1 cellular context compared by ENCODE assay signal in the genomic region with DNA sequence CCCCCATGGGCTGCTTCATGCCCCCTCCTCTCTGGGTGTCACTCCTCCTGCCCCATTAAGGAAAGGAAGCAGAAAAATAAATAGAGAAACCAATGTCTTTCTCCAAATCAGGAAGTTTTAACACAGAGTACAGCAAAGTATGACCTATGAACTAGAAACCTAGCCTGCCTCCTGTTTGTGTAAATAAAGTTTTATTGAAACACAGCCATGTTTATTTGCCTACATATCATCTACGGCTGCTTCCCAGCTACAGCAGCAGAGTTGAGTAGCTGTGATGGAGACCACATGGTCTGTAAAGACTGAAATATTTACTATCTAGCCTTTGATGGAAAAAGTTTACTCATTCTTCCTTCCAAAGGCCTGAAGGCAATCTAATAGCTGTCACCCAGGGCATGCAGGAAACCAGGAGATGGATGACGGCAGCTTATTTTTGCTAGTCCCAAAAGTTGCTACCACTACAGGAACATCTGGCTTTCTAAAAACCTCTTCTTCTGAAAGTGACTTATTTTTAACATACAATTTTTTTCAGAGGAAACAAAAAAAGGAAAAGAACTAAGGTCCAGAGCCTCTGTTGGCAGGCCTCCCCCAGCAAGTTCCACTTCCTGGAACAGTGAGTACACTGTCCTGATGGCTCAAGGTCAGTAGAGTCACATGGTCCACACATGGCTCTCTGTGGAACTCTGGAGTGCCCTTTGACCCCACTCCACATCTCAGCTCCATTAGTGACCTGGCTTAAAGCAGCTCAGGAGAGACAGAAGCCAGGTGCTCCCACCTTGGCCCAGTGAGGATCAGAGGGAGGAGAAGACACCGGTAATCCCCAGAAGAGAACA.
TF ChIP-seq lines count a peak whose summit lies in the region.

No MANE protein-coding gene starts in this region.

TF ChIP-seq in HepG2, 621 proteins besides CTCF, POLR2A, EP300 and RAD21 (continued from another document and continues in another):
- TF ChIP-seq, protein P1, sequence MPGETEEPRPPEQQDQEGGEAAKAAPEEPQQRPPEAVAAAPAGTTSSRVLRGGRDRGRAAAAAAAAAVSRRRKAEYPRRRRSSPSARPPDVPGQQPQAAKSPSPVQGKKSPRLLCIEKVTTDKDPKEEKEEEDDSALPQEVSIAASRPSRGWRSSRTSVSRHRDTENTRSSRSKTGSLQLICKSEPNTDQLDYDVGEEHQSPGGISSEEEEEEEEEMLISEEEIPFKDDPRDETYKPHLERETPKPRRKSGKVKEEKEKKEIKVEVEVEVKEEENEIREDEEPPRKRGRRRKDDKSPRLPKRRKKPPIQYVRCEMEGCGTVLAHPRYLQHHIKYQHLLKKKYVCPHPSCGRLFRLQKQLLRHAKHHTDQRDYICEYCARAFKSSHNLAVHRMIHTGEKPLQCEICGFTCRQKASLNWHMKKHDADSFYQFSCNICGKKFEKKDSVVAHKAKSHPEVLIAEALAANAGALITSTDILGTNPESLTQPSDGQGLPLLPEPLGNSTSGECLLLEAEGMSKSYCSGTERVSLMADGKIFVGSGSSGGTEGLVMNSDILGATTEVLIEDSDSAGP (CRISPR knock-in tag; IDR thresholded peaks at IDR 0.05; ENCODE audit: borderline replicate concordance) = no peak
- TF ChIP-seq ZBTB42 (CRISPR knock-in tag; IDR thresholded peaks at IDR 0.05) (no peak), THAP11 (CRISPR knock-in tag; IDR thresholded peaks at IDR 0.05) (0 out of 2 replicates have a peak, but pooled peaks have one; percentile 33), REL (CRISPR knock-in tag; conservative IDR thresholded peaks at IDR 0.05) (no peak), FOXP1 (IDR thresholded peaks at IDR 0.05) (no peak), FOXP1 (CRISPR knock-in tag; IDR thresholded peaks at IDR 0.05) (0 out of 2 replicates have a peak, but pooled peaks have one; percentile 9), ZNF232 (CRISPR knock-in tag; IDR thresholded peaks at IDR 0.05; ENCODE audit: borderline replicate concordance) (no peak), HES4 (CRISPR knock-in tag; IDR thresholded peaks at IDR 0.05; ENCODE audit: borderline replicate concordance) (no peak), ARNTL (CRISPR knock-in tag; IDR thresholded peaks at IDR 0.05) (peak; percentile 47; the same call in 1 of the 2 replicates), ZFP1 (CRISPR knock-in tag; IDR thresholded peaks at IDR 0.05) (no peak), RELA (CRISPR knock-in tag; IDR thresholded peaks at IDR 0.05) (no peak), ZBTB7A (CRISPR knock-in tag; IDR thresholded peaks at IDR 0.05) (no peak), SAP130 (CRISPR knock-in tag; IDR thresholded peaks at IDR 0.05; ENCODE audit: low read depth) (0 out of 2 replicates have a peak, but pooled peaks have one; percentile 37), NR2C2 (CRISPR knock-in tag; IDR thresholded peaks at IDR 0.05; ENCODE audit: borderline replicate concordance) (peak; percentile 86), HNRNPL (IDR thresholded peaks at IDR 0.05; ENCODE audit: low read depth, low read length) (no peak), ZBTB7B (CRISPR knock-in tag; IDR thresholded peaks at IDR 0.05) (no peak), MAFG (CRISPR knock-in tag; IDR thresholded peaks at IDR 0.05) (no peak), FOXK2 (IDR thresholded peaks at IDR 0.05) (no peak), EED (CRISPR knock-in tag; IDR thresholded peaks at IDR 0.05) (no peak), ZNF841 (CRISPR knock-in tag; IDR thresholded peaks at IDR 0.05; ENCODE audit: borderline replicate concordance) (no peak), ZNF205 (CRISPR knock-in tag; IDR thresholded peaks at IDR 0.05) (no peak), MXI1 (IDR thresholded peaks at IDR 0.05; ENCODE audit: borderline replicate concordance, low read depth, low read length) (peak; percentile 28; the same call in 1 of the 3 replicates), PCBP1 (IDR thresholded peaks at IDR 0.05; ENCODE audit: borderline replicate concordance, low read depth, low read length) (no peak), PRMT3 (CRISPR knock-in tag; IDR thresholded peaks at IDR 0.05; ENCODE audit: borderline replicate concordance, low read depth) (no peak), CBX2 (IDR thresholded peaks at IDR 0.05; ENCODE audit: low read depth, low read length) (no peak), CBX2 (CRISPR knock-in tag; IDR thresholded peaks at IDR 0.05; ENCODE audit: low read depth) (no peak), ZNF451 (CRISPR knock-in tag; IDR thresholded peaks at IDR 0.05) (no peak), MYC (CRISPR knock-in tag; IDR thresholded peaks at IDR 0.05; ENCODE audit: borderline replicate concordance) (0 out of 2 replicates have a peak, but pooled peaks have one; percentile 49), SPEN (CRISPR knock-in tag; IDR thresholded peaks at IDR 0.05; ENCODE audit: low read depth) (no peak), SKI (IDR thresholded peaks at IDR 0.05; ENCODE audit: partially characterized antibody) (no peak), TEAD3 (CRISPR knock-in tag; optimal IDR thresholded peaks at IDR 0.05; ENCODE audit: borderline replicate concordance) (no peak), CENPX (CRISPR knock-in tag; IDR thresholded peaks at IDR 0.05) (no peak), U2AF1 (optimal IDR thresholded peaks at IDR 0.05; ENCODE audit: low read depth, low read length) (no peak), ZBTB1 (CRISPR knock-in tag; IDR thresholded peaks at IDR 0.05; ENCODE audit: borderline replicate concordance) (no peak), ZNF124 (CRISPR knock-in tag; IDR thresholded peaks at IDR 0.05) (no peak), PHB2 (IDR thresholded peaks at IDR 0.05; ENCODE audit: partially characterized antibody) (no peak), MAF1 (CRISPR knock-in tag; IDR thresholded peaks at IDR 0.05; ENCODE audit: borderline replicate concordance) (no peak), ZNF331 (CRISPR knock-in tag; IDR thresholded peaks at IDR 0.05) (peak; percentile 46; the same call in 1 of the 2 replicates), GATAD2A (CRISPR knock-in tag; IDR thresholded peaks at IDR 0.05) (no peak), FOXJ3 (CRISPR knock-in tag; IDR thresholded peaks at IDR 0.05; ENCODE audit: borderline replicate concordance) (no peak), RBAK (CRISPR knock-in tag; IDR thresholded peaks at IDR 0.05) (no peak), ZNF567 (CRISPR knock-in tag; IDR thresholded peaks at IDR 0.05; ENCODE audit: borderline replicate concordance) (no peak)
- TF ChIP-seq, protein P2, sequence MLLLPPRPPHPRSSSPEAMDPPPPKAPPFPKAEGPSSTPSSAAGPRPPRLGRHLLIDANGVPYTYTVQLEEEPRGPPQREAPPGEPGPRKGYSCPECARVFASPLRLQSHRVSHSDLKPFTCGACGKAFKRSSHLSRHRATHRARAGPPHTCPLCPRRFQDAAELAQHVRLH (CRISPR knock-in tag; IDR thresholded peaks at IDR 0.05; ENCODE audit: borderline replicate concordance, low read depth) = no peak
- TF ChIP-seq, protein P3, sequence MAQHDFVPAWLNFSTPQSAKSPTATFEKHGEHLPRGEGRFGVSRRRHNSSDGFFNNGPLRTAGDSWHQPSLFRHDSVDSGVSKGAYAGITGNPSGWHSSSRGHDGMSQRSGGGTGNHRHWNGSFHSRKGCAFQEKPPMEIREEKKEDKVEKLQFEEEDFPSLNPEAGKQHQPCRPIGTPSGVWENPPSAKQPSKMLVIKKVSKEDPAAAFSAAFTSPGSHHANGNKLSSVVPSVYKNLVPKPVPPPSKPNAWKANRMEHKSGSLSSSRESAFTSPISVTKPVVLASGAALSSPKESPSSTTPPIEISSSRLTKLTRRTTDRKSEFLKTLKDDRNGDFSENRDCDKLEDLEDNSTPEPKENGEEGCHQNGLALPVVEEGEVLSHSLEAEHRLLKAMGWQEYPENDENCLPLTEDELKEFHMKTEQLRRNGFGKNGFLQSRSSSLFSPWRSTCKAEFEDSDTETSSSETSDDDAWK (CRISPR knock-in tag; IDR thresholded peaks at IDR 0.05) = no peak
- TF ChIP-seq, protein P4, sequence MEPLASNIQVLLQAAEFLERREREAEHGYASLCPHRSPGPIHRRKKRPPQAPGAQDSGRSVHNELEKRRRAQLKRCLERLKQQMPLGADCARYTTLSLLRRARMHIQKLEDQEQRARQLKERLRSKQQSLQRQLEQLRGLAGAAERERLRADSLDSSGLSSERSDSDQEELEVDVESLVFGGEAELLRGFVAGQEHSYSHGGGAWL (CRISPR knock-in tag; IDR thresholded peaks at IDR 0.05) = no peak
- TF ChIP-seq, protein P5, sequence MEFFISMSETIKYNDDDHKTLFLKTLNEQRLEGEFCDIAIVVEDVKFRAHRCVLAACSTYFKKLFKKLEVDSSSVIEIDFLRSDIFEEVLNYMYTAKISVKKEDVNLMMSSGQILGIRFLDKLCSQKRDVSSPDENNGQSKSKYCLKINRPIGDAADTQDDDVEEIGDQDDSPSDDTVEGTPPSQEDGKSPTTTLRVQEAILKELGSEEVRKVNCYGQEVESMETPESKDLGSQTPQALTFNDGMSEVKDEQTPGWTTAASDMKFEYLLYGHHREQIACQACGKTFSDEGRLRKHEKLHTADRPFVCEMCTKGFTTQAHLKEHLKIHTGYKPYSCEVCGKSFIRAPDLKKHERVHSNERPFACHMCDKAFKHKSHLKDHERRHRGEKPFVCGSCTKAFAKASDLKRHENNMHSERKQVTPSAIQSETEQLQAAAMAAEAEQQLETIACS (CRISPR knock-in tag; IDR thresholded peaks at IDR 0.05) = no peak
- TF ChIP-seq, protein P6, sequence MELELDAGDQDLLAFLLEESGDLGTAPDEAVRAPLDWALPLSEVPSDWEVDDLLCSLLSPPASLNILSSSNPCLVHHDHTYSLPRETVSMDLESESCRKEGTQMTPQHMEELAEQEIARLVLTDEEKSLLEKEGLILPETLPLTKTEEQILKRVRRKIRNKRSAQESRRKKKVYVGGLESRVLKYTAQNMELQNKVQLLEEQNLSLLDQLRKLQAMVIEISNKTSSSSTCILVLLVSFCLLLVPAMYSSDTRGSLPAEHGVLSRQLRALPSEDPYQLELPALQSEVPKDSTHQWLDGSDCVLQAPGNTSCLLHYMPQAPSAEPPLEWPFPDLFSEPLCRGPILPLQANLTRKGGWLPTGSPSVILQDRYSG (CRISPR knock-in tag; IDR thresholded peaks at IDR 0.05) = no peak
- TF ChIP-seq, protein P7, sequence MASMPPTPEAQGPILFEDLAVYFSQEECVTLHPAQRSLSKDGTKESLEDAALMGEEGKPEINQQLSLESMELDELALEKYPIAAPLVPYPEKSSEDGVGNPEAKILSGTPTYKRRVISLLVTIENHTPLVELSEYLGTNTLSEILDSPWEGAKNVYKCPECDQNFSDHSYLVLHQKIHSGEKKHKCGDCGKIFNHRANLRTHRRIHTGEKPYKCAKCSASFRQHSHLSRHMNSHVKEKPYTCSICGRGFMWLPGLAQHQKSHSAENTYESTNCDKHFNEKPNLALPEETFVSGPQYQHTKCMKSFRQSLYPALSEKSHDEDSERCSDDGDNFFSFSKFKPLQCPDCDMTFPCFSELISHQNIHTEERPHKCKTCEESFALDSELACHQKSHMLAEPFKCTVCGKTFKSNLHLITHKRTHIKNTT (CRISPR knock-in tag; IDR thresholded peaks at IDR 0.05) = no peak
- TF ChIP-seq, protein P8, sequence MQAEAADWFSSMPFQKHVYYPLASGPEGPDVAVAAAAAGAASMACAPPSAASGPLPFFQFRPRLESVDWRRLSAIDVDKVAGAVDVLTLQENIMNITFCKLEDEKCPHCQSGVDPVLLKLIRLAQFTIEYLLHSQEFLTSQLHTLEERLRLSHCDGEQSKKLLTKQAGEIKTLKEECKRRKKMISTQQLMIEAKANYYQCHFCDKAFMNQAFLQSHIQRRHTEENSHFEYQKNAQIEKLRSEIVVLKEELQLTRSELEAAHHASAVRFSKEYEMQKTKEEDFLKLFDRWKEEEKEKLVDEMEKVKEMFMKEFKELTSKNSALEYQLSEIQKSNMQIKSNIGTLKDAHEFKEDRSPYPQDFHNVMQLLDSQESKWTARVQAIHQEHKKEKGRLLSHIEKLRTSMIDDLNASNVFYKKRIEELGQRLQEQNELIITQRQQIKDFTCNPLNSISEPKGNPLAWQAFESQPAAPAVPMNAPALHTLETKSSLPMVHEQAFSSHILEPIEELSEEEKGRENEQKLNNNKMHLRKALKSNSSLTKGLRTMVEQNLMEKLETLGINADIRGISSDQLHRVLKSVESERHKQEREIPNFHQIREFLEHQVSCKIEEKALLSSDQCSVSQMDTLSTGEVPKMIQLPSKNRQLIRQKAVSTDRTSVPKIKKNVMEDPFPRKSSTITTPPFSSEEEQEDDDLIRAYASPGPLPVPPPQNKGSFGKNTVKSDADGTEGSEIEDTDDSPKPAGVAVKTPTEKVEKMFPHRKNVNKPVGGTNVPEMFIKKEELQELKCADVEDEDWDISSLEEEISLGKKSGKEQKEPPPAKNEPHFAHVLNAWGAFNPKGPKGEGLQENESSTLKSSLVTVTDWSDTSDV (CRISPR knock-in tag; IDR thresholded peaks at IDR 0.05) = no peak
- TF ChIP-seq, protein P9, sequence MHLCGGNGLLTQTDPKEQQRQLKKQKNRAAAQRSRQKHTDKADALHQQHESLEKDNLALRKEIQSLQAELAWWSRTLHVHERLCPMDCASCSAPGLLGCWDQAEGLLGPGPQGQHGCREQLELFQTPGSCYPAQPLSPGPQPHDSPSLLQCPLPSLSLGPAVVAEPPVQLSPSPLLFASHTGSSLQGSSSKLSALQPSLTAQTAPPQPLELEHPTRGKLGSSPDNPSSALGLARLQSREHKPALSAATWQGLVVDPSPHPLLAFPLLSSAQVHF (CRISPR knock-in tag; IDR thresholded peaks at IDR 0.05) = no peak
- TF ChIP-seq, protein P10, sequence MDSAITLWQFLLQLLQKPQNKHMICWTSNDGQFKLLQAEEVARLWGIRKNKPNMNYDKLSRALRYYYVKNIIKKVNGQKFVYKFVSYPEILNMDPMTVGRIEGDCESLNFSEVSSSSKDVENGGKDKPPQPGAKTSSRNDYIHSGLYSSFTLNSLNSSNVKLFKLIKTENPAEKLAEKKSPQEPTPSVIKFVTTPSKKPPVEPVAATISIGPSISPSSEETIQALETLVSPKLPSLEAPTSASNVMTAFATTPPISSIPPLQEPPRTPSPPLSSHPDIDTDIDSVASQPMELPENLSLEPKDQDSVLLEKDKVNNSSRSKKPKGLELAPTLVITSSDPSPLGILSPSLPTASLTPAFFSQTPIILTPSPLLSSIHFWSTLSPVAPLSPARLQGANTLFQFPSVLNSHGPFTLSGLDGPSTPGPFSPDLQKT (CRISPR knock-in tag; IDR thresholded peaks at IDR 0.05; ENCODE audit: borderline replicate concordance) = no peak
- TF ChIP-seq, protein P11, sequence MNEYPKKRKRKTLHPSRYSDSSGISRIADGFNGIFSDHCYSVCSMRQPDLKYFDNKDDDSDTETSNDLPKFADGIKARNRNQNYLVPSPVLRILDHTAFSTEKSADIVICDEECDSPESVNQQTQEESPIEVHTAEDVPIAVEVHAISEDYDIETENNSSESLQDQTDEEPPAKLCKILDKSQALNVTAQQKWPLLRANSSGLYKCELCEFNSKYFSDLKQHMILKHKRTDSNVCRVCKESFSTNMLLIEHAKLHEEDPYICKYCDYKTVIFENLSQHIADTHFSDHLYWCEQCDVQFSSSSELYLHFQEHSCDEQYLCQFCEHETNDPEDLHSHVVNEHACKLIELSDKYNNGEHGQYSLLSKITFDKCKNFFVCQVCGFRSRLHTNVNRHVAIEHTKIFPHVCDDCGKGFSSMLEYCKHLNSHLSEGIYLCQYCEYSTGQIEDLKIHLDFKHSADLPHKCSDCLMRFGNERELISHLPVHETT (CRISPR knock-in tag; conservative IDR thresholded peaks at IDR 0.05) = no peak
